17 cellular contexts compared by ENCODE assay signal in the genomic region with DNA sequence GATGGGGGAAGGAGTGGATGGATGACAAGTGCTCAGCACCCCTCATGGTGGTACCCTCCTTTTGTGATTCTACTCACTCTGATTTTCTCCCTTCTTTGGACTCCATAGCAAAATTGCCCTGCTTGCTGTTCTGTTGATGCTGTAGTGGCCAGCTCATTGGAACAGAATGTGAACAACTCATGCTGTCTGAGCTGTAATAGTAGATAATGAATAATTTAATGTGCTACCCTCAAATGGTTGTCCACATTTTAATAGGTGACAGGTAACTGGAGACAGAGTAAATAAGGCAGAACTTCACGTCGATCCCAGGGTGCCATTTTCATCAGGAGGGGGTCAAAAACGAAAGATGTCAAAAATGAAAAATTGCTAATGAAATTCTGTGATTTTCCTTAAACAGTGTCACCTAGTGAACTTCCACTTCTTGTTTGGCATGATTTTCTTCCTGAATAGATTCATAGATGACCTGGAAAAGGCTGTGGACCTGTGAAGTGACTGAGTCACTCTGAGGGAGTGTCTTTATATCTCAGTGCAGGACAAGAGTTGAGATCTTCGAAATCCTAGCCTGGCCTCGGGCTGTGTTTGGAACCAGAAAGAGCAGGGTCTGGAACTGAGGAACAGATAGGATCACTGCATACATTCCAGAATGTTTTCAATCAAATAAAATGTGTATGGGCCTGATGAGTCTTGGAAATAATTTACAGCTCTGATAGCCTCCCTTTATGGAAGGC.
A peak's percentile ranks its signal among the peaks of the same experiment; 100 is the strongest.
DNase-seq lines count a peak whose midpoint lies in the region; ATAC-seq, FAIRE-seq and TF ChIP-seq lines count a peak whose summit lies in the region.
"Had no signal": no experiment of that assay in that cellular context is flagged by ENCODE, and none has a peak within 500 bp of the region (broad histone marks: within the 10 kb centered on the region; RNA-seq: fewer than 3 reads in every experiment).

No MANE protein-coding gene starts in this region.

- DNase-seq in AG04450 (ENCODE audit: low read depth, low spot score), result peak; percentile 8
- peak; percentile 23 for DNase-seq in HS-5 (ENCODE audit: low read depth)
- peak; percentile 33 for DNase-seq in bronchial epithelial cell (ENCODE audit: low read depth)
- no peak for DNase-seq in hepatocyte (ENCODE audit: low spot score)
- DNase-seq in NCI-H82 treated with DMSO at 0.1 percent for 48 hours (lab: John Stamatoyannopoulos, UW; ENCODE audit: unreplicated experiment), result no peak
- no peak for DNase-seq in CD4-positive, alpha-beta T cell
- no peak for DNase-seq in activated CD8-positive, alpha-beta T cell treated with anti-CD3 and anti-CD28 coated beads for 36 hours
- DNase-seq: activated CD4-positive, alpha-beta T cell treated with anti-CD3 and anti-CD28 coated beads, Interleukin-2, amount 50 U/mL, for 1 hour; adrenal gland; NCI-H2227 treated with DMSO at 0.1 percent for 48 hours; right cardiac atrium; SIG-M5; stimulated activated CD4-positive, alpha-beta T cell treated with anti-CD3 and anti-CD28 coated beads, Interleukin-2, amount 100 ng/mL, for 48 hours had no signal

- no peaks in the 10 kb centered on the region for H3K79me2 ChIP-seq in hepatocyte

- intact Hi-C loops in CD4-positive, alpha-beta T cell (cut with DNase I, micrococcal nuclease), result no loop called here
- intact Hi-C loops in activated CD8-positive, alpha-beta T cell treated with anti-CD3 and anti-CD28 coated beads for 36 hours (cut with micrococcal nuclease), result no loop called here

- no peaks in the 10 kb centered on the region for H4K20me1 ChIP-seq in hepatocyte (ENCODE audit: insufficient read depth, poor library complexity, severe bottlenecking)

- no peaks in the 10 kb centered on the region for H3K4me1 ChIP-seq in hepatocyte (ENCODE audit: insufficient read depth)
- H3K4me1 ChIP-seq: adrenal gland, tibial nerve had no signal

- peaks cover 2% of the 10 kb centered on the region for H3K9me3 Mint-ChIP-seq in CD4-positive, alpha-beta T cell
- no peaks in the 10 kb centered on the region for H3K9me3 Mint-ChIP-seq in activated CD8-positive, alpha-beta T cell treated with anti-CD3 and anti-CD28 coated beads for 36 hours
- H3K9me3 Mint-ChIP-seq: nephron had no signal

- no peak overlapping the region for H3K4me3 Mint-ChIP-seq in CD4-positive, alpha-beta T cell
- no peak overlapping the region for H3K4me3 Mint-ChIP-seq in activated CD8-positive, alpha-beta T cell treated with anti-CD3 and anti-CD28 coated beads for 36 hours
- H3K4me3 Mint-ChIP-seq: nephron had no signal

- no peaks in the 10 kb centered on the region for H3K27me3 Mint-ChIP-seq in CD4-positive, alpha-beta T cell
- no peaks in the 10 kb centered on the region for H3K27me3 Mint-ChIP-seq in activated CD8-positive, alpha-beta T cell treated with anti-CD3 and anti-CD28 coated beads for 36 hours

- H3K9me3 ChIP-seq in AG04450 (ENCODE audit: control insufficient read depth, insufficient read depth, low read length) (no peaks in the 10 kb centered on the region), hepatocyte (ENCODE audit: low read depth) (no peaks in the 10 kb centered on the region)
- H3K9me3 ChIP-seq in CD4-positive, alpha-beta T cell (ENCODE audit: control insufficient read depth, low read length), result no peaks in the 10 kb centered on the region
- H3K9me3 ChIP-seq: adrenal gland, tibial nerve had no signal

- CTCF ChIA-PET in AG04450 (lab: Charles Lee), result no interaction called here
- CTCF ChIA-PET in CD4-positive, alpha-beta T cell (lab: Charles Lee), result no interaction called here
- CTCF ChIA-PET in activated CD8-positive, alpha-beta T cell treated with anti-CD3 and anti-CD28 coated beads for 36 hours (lab: Charles Lee), result no interaction called here

- WGBS in hepatocyte (ENCODE audit: low lambda C conversion rate, missing lambda C conversion rate), result 71% methylated on average over 5 of the region's 5 CpGs

- H3K4me2 ChIP-seq in hepatocyte, result no peak overlapping the region

- H3K36me3 Mint-ChIP-seq in CD4-positive, alpha-beta T cell (ENCODE audit: low read depth), result no peaks in the 10 kb centered on the region
- no peaks in the 10 kb centered on the region for H3K36me3 Mint-ChIP-seq in activated CD8-positive, alpha-beta T cell treated with anti-CD3 and anti-CD28 coated beads for 36 hours (ENCODE audit: low read depth)

- H3K27me3 ChIP-seq in AG04450 (ENCODE audit: control insufficient read depth, insufficient read depth, low read length) (no peaks in the 10 kb centered on the region), bronchial epithelial cell (ENCODE audit: control insufficient read depth, insufficient read depth, low read length) (no peaks in the 10 kb centered on the region), hepatocyte (no peaks in the 10 kb centered on the region)
- H3K27me3 ChIP-seq in CD4-positive, alpha-beta T cell (ENCODE audit: control insufficient read depth, insufficient read depth, low read length), result no peaks in the 10 kb centered on the region
- H3K27me3 ChIP-seq: adrenal gland, tibial nerve had no signal

- H3K36me3 ChIP-seq in bronchial epithelial cell (ENCODE audit: control insufficient read depth, insufficient read depth, low read length) (no peaks in the 10 kb centered on the region), hepatocyte (replicated peaks; ENCODE audit: insufficient read depth, low read depth) (no peaks in the 10 kb centered on the region)
- H3K36me3 ChIP-seq: adrenal gland, tibial nerve had no signal

- H2AFZ ChIP-seq in hepatocyte, result no peak overlapping the region

- H3K4me1 Mint-ChIP-seq in CD4-positive, alpha-beta T cell (ENCODE audit: low read depth), result no peaks in the 10 kb centered on the region
- no peaks in the 10 kb centered on the region for H3K4me1 Mint-ChIP-seq in activated CD8-positive, alpha-beta T cell treated with anti-CD3 and anti-CD28 coated beads for 36 hours (ENCODE audit: low read depth)
- H3K4me1 Mint-ChIP-seq: nephron had no signal

- TF ChIP-seq CTCF in AG04450 (IDR thresholded peaks at IDR 0.05; ENCODE audit: low read depth, low read length), result no peak
- TF ChIP-seq CTCF in bronchial epithelial cell (IDR thresholded peaks at IDR 0.05; ENCODE audit: insufficient read depth, low read length, severe bottlenecking), result no peak
- TF ChIP-seq CTCF in hepatocyte (IDR thresholded peaks at IDR 0.05; ENCODE audit: poor library complexity), result no peak
- TF ChIP-seq CTCF in CD4-positive, alpha-beta T cell (IDR thresholded peaks at IDR 0.05), result no peak
- no peak for TF ChIP-seq CTCF in activated CD8-positive, alpha-beta T cell treated with anti-CD3 and anti-CD28 coated beads for 36 hours (IDR thresholded peaks at IDR 0.05)

- H3K4me3 ChIP-seq in AG04450 (ENCODE audit: low read depth, low read length) (no peak overlapping the region), bronchial epithelial cell (ENCODE audit: low read depth, low read length) (no peak overlapping the region), hepatocyte (no peak overlapping the region)
- H3K4me3 ChIP-seq: adrenal gland, lung, tibial nerve had no signal

- H3K27ac ChIP-seq in AG04450 (ENCODE audit: low read depth, low read length), result peak overlapping the region; percentile 31
- H3K27ac ChIP-seq in hepatocyte, result peak overlapping the region; percentile 56
- no peak overlapping the region for H3K27ac ChIP-seq in CD4-positive, alpha-beta T cell (ENCODE audit: low read depth, low read length)
- H3K27ac ChIP-seq: adrenal gland, tibial nerve had no signal

- H3K9me2 ChIP-seq in hepatocyte (replicated peaks; ENCODE audit: insufficient read depth), result no peaks in the 10 kb centered on the region

- H3K27ac Mint-ChIP-seq in CD4-positive, alpha-beta T cell, result no peak overlapping the region
- no peak overlapping the region for H3K27ac Mint-ChIP-seq in activated CD8-positive, alpha-beta T cell treated with anti-CD3 and anti-CD28 coated beads for 36 hours
- H3K27ac Mint-ChIP-seq: nephron had no signal

- no peak for ATAC-seq in CD4-positive, alpha-beta T cell (ENCODE audit: poor library complexity)
- ATAC-seq in GM21576 (IDR thresholded peaks at IDR 0.05; ENCODE audit: unreplicated experiment), result no peak
- no peak for ATAC-seq in activated CD8-positive, alpha-beta T cell treated with anti-CD3 and anti-CD28 coated beads for 36 hours
- ATAC-seq: right cardiac atrium had no signal

- POLR2A ChIA-PET in AG04450 (lab: Yijun Ruan, JAX), result no interaction called here
- POLR2A ChIA-PET in CD4-positive, alpha-beta T cell (lab: Charles Lee), result no interaction called here
- POLR2A ChIA-PET in activated CD8-positive, alpha-beta T cell treated with anti-CD3 and anti-CD28 coated beads for 36 hours (lab: Charles Lee), result no interaction called here

- peak; percentile 60 for FAIRE-seq in bronchial epithelial cell (lab: Jason Lieb, UNC)

Comparison
In these comparisons a context has a peak if more than half of its experiments do, and no peak if none do; other contexts are left out.
1. DNase-seq: peak in AG04450 (single experiment), HS-5 (single experiment) and bronchial epithelial cell (single experiment); none in hepatocyte (single experiment), NCI-H82 treated with DMSO at 0.1 percent for 48 hours (single experiment), CD4-positive, alpha-beta T cell (0 of 10) and activated CD8-positive, alpha-beta T cell treated with anti-CD3 and anti-CD28 coated beads for 36 hours (single experiment).